Comparison of ENCODE assay signal across 16 cellular contexts in the genomic region with DNA sequence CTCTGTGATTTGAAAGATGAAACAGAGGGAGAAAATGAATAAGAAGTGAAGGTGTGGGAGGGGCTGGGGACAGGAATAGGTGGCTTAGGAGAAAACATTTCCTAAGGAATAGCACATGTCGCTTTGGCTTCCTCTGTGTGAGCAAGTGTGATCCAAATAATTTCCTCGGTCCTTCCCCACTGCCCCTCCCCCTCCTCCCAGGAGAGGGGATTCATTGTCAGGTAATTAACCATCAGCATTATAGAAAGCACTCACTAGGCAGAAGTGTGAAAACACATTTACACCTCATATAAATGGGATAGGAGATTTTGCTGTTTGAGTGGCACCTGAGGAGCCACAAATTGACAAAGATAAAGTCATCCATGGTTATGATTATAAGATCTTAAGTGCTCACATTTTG.
DNase-seq lines count a peak whose midpoint lies in the region; ATAC-seq and TF ChIP-seq lines count a peak whose summit lies in the region.
"Had no signal": no experiment of that assay in that cellular context is flagged by ENCODE, and none has a peak within 500 bp of the region (broad histone marks: within the 10 kb centered on the region; RNA-seq: fewer than 3 reads in every experiment).

No MANE protein-coding gene starts in this region.

- H3K4me1 Mint-ChIP-seq in neural progenitor cell = peaks cover 15% of the 10 kb centered on the region

- H3K27me3 ChIP-seq in esophagus muscularis mucosa (no peaks in the 10 kb centered on the region), neural progenitor cell (no peaks in the 10 kb centered on the region)
- H3K27me3 ChIP-seq in effector memory CD4-positive, alpha-beta T cell (replicated peaks; ENCODE audit: control insufficient read depth, insufficient read depth, low read length, poor library complexity, severe bottlenecking) = no peaks in the 10 kb centered on the region
- H3K27me3 ChIP-seq: BLaER1 treated with 17β-estradiol and CSF1 and Interleukin-3, amounts not matched to agents 10 nM and 100 nM had no signal

- no peaks in the 10 kb centered on the region for H3F3A ChIP-seq in neural progenitor cell (ENCODE audit: low read depth)

- H3K36me3 ChIP-seq in esophagus muscularis mucosa = no peaks in the 10 kb centered on the region
- no peaks in the 10 kb centered on the region for H3K36me3 ChIP-seq in neural progenitor cell
- H3K36me3 ChIP-seq in effector memory CD4-positive, alpha-beta T cell (ENCODE audit: control insufficient read depth, insufficient read depth, low read length) = no peaks in the 10 kb centered on the region
- H3K36me3 ChIP-seq: BLaER1 treated with 17β-estradiol and CSF1 and Interleukin-3, amounts not matched to agents 10 nM and 100 nM had no signal

- no peaks in the 10 kb centered on the region for H3K4me1 ChIP-seq in esophagus muscularis mucosa
- peaks cover 13% of the 10 kb centered on the region for H3K4me1 ChIP-seq in neural progenitor cell
- no peaks in the 10 kb centered on the region for H3K4me1 ChIP-seq in effector memory CD4-positive, alpha-beta T cell (ENCODE audit: control insufficient read depth, insufficient read depth, low read length, poor library complexity, severe bottlenecking)
- H3K4me1 ChIP-seq: BLaER1 treated with 17β-estradiol and CSF1 and Interleukin-3, amounts not matched to agents 10 nM and 100 nM had no signal

- no peak for TF ChIP-seq EP300 in esophagus muscularis mucosa (IDR thresholded peaks at IDR 0.05)

- no peak for TF ChIP-seq POLR2A in esophagus muscularis mucosa (IDR thresholded peaks at IDR 0.05; ENCODE audit: low read depth)

- peaks cover 0 to 8% (median 0%) of the 10 kb centered on the region in 4 donors for H3K9me3 ChIP-seq in esophagus muscularis mucosa
- no peaks in the 10 kb centered on the region for H3K9me3 ChIP-seq in neural progenitor cell (ENCODE audit: low read depth)
- no peaks in the 10 kb centered on the region for H3K9me3 ChIP-seq in effector memory CD4-positive, alpha-beta T cell (ENCODE audit: control insufficient read depth, low read length)

- no peak overlapping the region for H3K4me3 ChIP-seq in esophagus muscularis mucosa
- no peak overlapping the region for H3K4me3 ChIP-seq in neural progenitor cell
- no peak overlapping the region for H3K4me3 ChIP-seq in effector memory CD4-positive, alpha-beta T cell (ENCODE audit: insufficient read depth, low read depth, low read length, poor library complexity, severe bottlenecking)
- H3K4me3 ChIP-seq: BLaER1 treated with 17β-estradiol and CSF1 and Interleukin-3, amounts not matched to agents 10 nM and 100 nM had no signal

- H3K9me3 Mint-ChIP-seq in neural progenitor cell = no peaks in the 10 kb centered on the region

- no peaks in the 10 kb centered on the region for H3K36me3 Mint-ChIP-seq in neural progenitor cell

- H3K79me2 ChIP-seq in neural progenitor cell (ENCODE audit: low read depth) = no peaks in the 10 kb centered on the region

- no peak for TF ChIP-seq CTCF in esophagus muscularis mucosa (IDR thresholded peaks at IDR 0.05)
- no peak for TF ChIP-seq CTCF in neural progenitor cell (IDR thresholded peaks at IDR 0.05)

- no peak overlapping the region for H3K4me3 Mint-ChIP-seq in neural progenitor cell
- H3K4me3 Mint-ChIP-seq: CD4-positive, alpha-beta T cell had no signal

- H4K20me1 ChIP-seq in neural progenitor cell (ENCODE audit: low read depth) = no peaks in the 10 kb centered on the region
- H4K20me1 ChIP-seq: BLaER1 treated with 17β-estradiol and CSF1 and Interleukin-3, amounts not matched to agents 10 nM and 100 nM had no signal

- no peak overlapping the region for H3K9ac ChIP-seq in neural progenitor cell
- H3K9ac ChIP-seq: BLaER1 treated with 17β-estradiol and CSF1 and Interleukin-3, amounts not matched to agents 10 nM and 100 nM had no signal

- H3K27ac Mint-ChIP-seq in neural progenitor cell = peak overlapping the region; percentile 86
- H3K27ac Mint-ChIP-seq: CD4-positive, alpha-beta T cell had no signal

- intact Hi-C loops in esophagus muscularis mucosa (cut with DNase I) = no loop called here

- H3K27ac ChIP-seq in esophagus muscularis mucosa (replicated peaks in 1 of 4) (no peak overlapping the region), neural progenitor cell (no peak overlapping the region)
- no peak overlapping the region for H3K27ac ChIP-seq in effector memory CD4-positive, alpha-beta T cell (ENCODE audit: insufficient read depth, low read length, poor library complexity, severe bottlenecking)
- H3K27ac ChIP-seq: BLaER1 treated with 17β-estradiol and CSF1 and Interleukin-3, amounts not matched to agents 10 nM and 100 nM had no signal

- no peak overlapping the region for H3K4me2 ChIP-seq in neural progenitor cell
- H3K4me2 ChIP-seq: BLaER1 treated with 17β-estradiol and CSF1 and Interleukin-3, amounts not matched to agents 10 nM and 100 nM had no signal

- peaks cover 2% of the 10 kb centered on the region for H3K27me3 Mint-ChIP-seq in neural progenitor cell (ENCODE audit: insufficient read depth, low read depth)

- 40% methylated on average over 2 of the region's 2 CpGs for WGBS in esophagus muscularis mucosa

- DNase-seq in ELF-1 (ENCODE audit: low read depth, low spot score) (peak; percentile 22), NCI-H69 (lab: John Stamatoyannopoulos, UW) (peak; percentile 27), esophagus muscularis mucosa (ENCODE audit: extremely low spot score) (peak; percentile 75), neural progenitor cell (ENCODE audit: low spot score) (no peak), Kasumi-1 (lab: John Stamatoyannopoulos, UW) (no peak)
- no peak for DNase-seq in effector memory CD4-positive, alpha-beta T cell
- DNase-seq: ACHN; CD4-positive, alpha-beta T cell; COR-L47; DMS153; DMS79 treated with DMSO at 0.1 percent for 48 hours; EL; GDM1 had no signal

- peak overlapping the region; percentile 31 for H2AFZ ChIP-seq in neural progenitor cell (replicated peaks)

- no peak for ATAC-seq in GM19328 (IDR thresholded peaks at IDR 0.05; ENCODE audit: unreplicated experiment)
- ATAC-seq: HCT116 had no signal

Comparison
In these comparisons a context has a peak if more than half of its experiments do, and no peak if none do; other contexts are left out.
1. DNase-seq: peak in ELF-1 (single experiment), NCI-H69 (single experiment) and esophagus muscularis mucosa (single experiment); none in neural progenitor cell (single experiment), Kasumi-1 (0 of 2) and effector memory CD4-positive, alpha-beta T cell (0 of 3).